9 cellular contexts compared by ENCODE assay signal in genomic region chr5:178207183-178207916, GRCh38. TPM values are rescaled to one million over a fixed set of nuclear protein-coding genes. Genes with fewer than 3 reads are reported as not detected.
DNase-seq lines count a peak whose midpoint lies in the region; ATAC-seq and TF ChIP-seq lines count a peak whose summit lies in the region.
"Had no signal": no experiment of that assay in that cellular context is flagged by ENCODE, and none has a peak within 500 bp of the region (broad histone marks: within the 10 kb centered on the region; RNA-seq: fewer than 3 reads in every experiment).

No MANE protein-coding gene starts in this region.

- no peak overlapping the region for H3K9ac ChIP-seq in OCI-LY1 (ENCODE audit: low read length)
- no peak overlapping the region for H3K9ac ChIP-seq in neural progenitor cell

- no peak overlapping the region for H3K27ac Mint-ChIP-seq in neural progenitor cell

- H3K27me3 ChIP-seq in OCI-LY1 (ENCODE audit: insufficient read depth, low read length) (no peaks in the 10 kb centered on the region), neural progenitor cell (peaks cover 3% of the 10 kb centered on the region)
- no peaks in the 10 kb centered on the region for H3K27me3 ChIP-seq in effector memory CD4-positive, alpha-beta T cell (replicated peaks; ENCODE audit: control insufficient read depth, insufficient read depth, low read length, poor library complexity, severe bottlenecking)

- peaks cover 27% of the 10 kb centered on the region for H3K27me3 Mint-ChIP-seq in neural progenitor cell (ENCODE audit: insufficient read depth, low read depth)

- H4K20me1 ChIP-seq in OCI-LY1 (ENCODE audit: insufficient read depth, low read length) (0 out of 2 replicates have a peak, but pooled peaks cover 3% of the 10 kb centered on the region), neural progenitor cell (ENCODE audit: low read depth) (peaks cover 74% of the 10 kb centered on the region)

- H3K9me3 ChIP-seq in OCI-LY1 (ENCODE audit: low read length) = no peaks in the 10 kb centered on the region
- H3K9me3 ChIP-seq in effector memory CD4-positive, alpha-beta T cell (ENCODE audit: control insufficient read depth, low read length) = no peaks in the 10 kb centered on the region
- no peaks in the 10 kb centered on the region for H3K9me3 ChIP-seq in neural progenitor cell (ENCODE audit: low read depth)
- H3K9me3 ChIP-seq: lower lobe of right lung had no signal

- DNase-seq in COLO829 (ENCODE audit: low spot score) = peak; percentile 54
- DNase-seq in effector memory CD4-positive, alpha-beta T cell = no peak
- DNase-seq in neural progenitor cell (ENCODE audit: low spot score) = no peak
- no peak for DNase-seq in GM13977 (ENCODE audit: low spot score)
- DNase-seq: lower lobe of right lung had no signal

- no peaks in the 10 kb centered on the region for H3F3A ChIP-seq in OCI-LY1 (ENCODE audit: insufficient read depth, low read length)
- H3F3A ChIP-seq in neural progenitor cell (ENCODE audit: low read depth) = peaks cover 77% of the 10 kb centered on the region

- H3K36me3 ChIP-seq in OCI-LY1 (ENCODE audit: insufficient read depth, low read length) (peaks cover 71% of the 10 kb centered on the region), neural progenitor cell (peaks cover 17% of the 10 kb centered on the region)
- H3K36me3 ChIP-seq in effector memory CD4-positive, alpha-beta T cell (ENCODE audit: control insufficient read depth, insufficient read depth, low read length) = peaks cover 58% of the 10 kb centered on the region

- peaks cover 43% of the 10 kb centered on the region for H3K36me3 Mint-ChIP-seq in neural progenitor cell

- H3K79me2 ChIP-seq in OCI-LY1 (ENCODE audit: insufficient read depth, low read length) = peaks cover 42% of the 10 kb centered on the region
- H3K79me2 ChIP-seq in neural progenitor cell (ENCODE audit: low read depth) = peaks cover 67% of the 10 kb centered on the region

- H3K9me2 ChIP-seq in OCI-LY1 (ENCODE audit: low read depth, low read length) = no peaks in the 10 kb centered on the region

- no peak for ATAC-seq in HG03571 (IDR thresholded peaks at IDR 0.05; ENCODE audit: unreplicated experiment)
- ATAC-seq in HG03097 (IDR thresholded peaks at IDR 0.05; ENCODE audit: low FRiP score, unreplicated experiment) = no peak
- ATAC-seq in HG02870 (IDR thresholded peaks at IDR 0.05; ENCODE audit: unreplicated experiment) = no peak

- H3K4me2 ChIP-seq in OCI-LY1 (ENCODE audit: low read length) (peak overlapping the region; percentile 89), neural progenitor cell (peak overlapping the region; percentile 88)

- H3K4me3 Mint-ChIP-seq in neural progenitor cell = peak overlapping the region; percentile 86

- TF ChIP-seq CTCF in OCI-LY1 (IDR thresholded peaks at IDR 0.05; ENCODE audit: low read length) (no peak), neural progenitor cell (IDR thresholded peaks at IDR 0.05) (no peak), GM13977 (IDR thresholded peaks at IDR 0.05; ENCODE audit: extremely low read depth, insufficient read depth, missing control alignments) (no peak)

- H3K9me3 Mint-ChIP-seq in neural progenitor cell = peaks cover 2% of the 10 kb centered on the region

- peaks cover 32% of the 10 kb centered on the region for H3K4me1 ChIP-seq in OCI-LY1 (ENCODE audit: insufficient read depth, low read length, severe bottlenecking)
- peaks cover 19% of the 10 kb centered on the region for H3K4me1 ChIP-seq in effector memory CD4-positive, alpha-beta T cell (ENCODE audit: control insufficient read depth, insufficient read depth, low read length, poor library complexity, severe bottlenecking)
- H3K4me1 ChIP-seq in neural progenitor cell = peaks cover 16% of the 10 kb centered on the region

- peak overlapping the region; percentile 94 for H3K4me3 ChIP-seq in OCI-LY1 (ENCODE audit: low read depth, low read length, poor library complexity, severe bottlenecking)
- H3K4me3 ChIP-seq in effector memory CD4-positive, alpha-beta T cell (ENCODE audit: insufficient read depth, low read depth, low read length, poor library complexity, severe bottlenecking) = no peak overlapping the region
- peak overlapping the region; percentile 94 for H3K4me3 ChIP-seq in neural progenitor cell

- H3K27ac ChIP-seq in OCI-LY1 (ENCODE audit: low read depth, low read length, poor library complexity, severe bottlenecking) = no peak overlapping the region
- H3K27ac ChIP-seq in effector memory CD4-positive, alpha-beta T cell (ENCODE audit: insufficient read depth, low read length, poor library complexity, severe bottlenecking) = peak overlapping the region; percentile 80
- no peak overlapping the region for H3K27ac ChIP-seq in neural progenitor cell
- H3K27ac ChIP-seq: lower lobe of right lung had no signal

- in situ Hi-C loops in GM13977 (cut with MboI; ENCODE audit: low pct_unique_long_range_greater_than_20kb, low sequenced_read_pairs, unreplicated experiment) = no loop called here

- peaks cover 21% of the 10 kb centered on the region for H3K4me1 Mint-ChIP-seq in neural progenitor cell

- H2AFZ ChIP-seq in OCI-LY1 (ENCODE audit: low read length) (no peak overlapping the region), neural progenitor cell (replicated peaks) (no peak overlapping the region)

RNA-seq across cellular contexts. Expression of gene HNRNPAB, which starts 3.0 kb away (rescaled TPM):
- 186 and 195 TPM in 2 replicates for total RNA-seq in neural progenitor cell (ENCODE audit: low replicate concordance)

RNA-seq across cellular contexts. Expression of gene GMCL2, which starts 20.2 kb away (rescaled TPM):
- not detected in 2 replicates for total RNA-seq in neural progenitor cell (ENCODE audit: low replicate concordance)
- total RNA-seq: lower lobe of right lung had no signal

RNA-seq across cellular contexts. Expression of gene PHYKPL, which starts 25.3 kb away (rescaled TPM):
- total RNA-seq in neural progenitor cell (ENCODE audit: low replicate concordance) = 20.5 and 25.9 TPM in 2 replicates

RNA-seq across cellular contexts. Expression of gene NHP2, which starts 53.7 kb away (rescaled TPM):
- 357 and 380 TPM in 2 replicates for total RNA-seq in neural progenitor cell (ENCODE audit: low replicate concordance)
